ENCODE assay signal across 23 cellular contexts in the genomic region with DNA sequence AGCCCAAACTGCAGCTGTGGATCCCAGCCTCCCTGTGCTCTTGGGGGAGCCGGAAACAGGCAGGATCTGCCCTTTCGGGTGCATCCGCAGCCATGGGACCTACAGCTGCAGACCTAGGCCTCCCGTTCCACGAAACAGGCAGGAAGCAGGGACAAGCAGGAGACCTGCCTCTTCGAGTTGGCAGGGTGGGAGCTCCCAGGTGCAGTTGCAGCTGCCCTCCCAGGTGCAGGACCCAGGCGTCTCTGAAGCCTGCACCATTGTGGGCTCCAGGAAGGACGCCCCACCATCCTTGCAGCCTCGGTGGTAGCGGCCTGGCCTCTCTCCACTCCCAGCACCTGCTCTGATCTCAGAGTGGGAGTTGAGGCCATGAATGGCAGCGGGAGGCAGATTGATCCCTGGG.
"Had no signal": no experiment of that assay in that cellular context is flagged by ENCODE, and none has a peak within 500 bp of the region (broad histone marks: within the 10 kb centered on the region; RNA-seq: fewer than 3 reads in every experiment).

No MANE protein-coding gene starts in this region.

- H3K27me3 ChIP-seq: adrenal gland, body of pancreas, breast epithelium, SJSA1 had no signal

- H3K36me3 ChIP-seq: adrenal gland, breast epithelium, SJSA1 had no signal

- DNase-seq: activated CD4-positive, alpha-beta T cell treated with anti-CD3 and anti-CD28 coated beads for 36 hours; activated CD4-positive, alpha-beta T cell treated with anti-CD3 and anti-CD28 coated beads, Interleukin-2, amount 10 ng/mL, durations not matched to agents 7 days and 5 days; activated CD4-positive, alpha-beta T cell treated with anti-CD3 and anti-CD28 coated beads, Interleukin-2, amount 50 U/mL, for 48 hours; activated CD8-positive, alpha-beta memory T cell treated with anti-CD3 and anti-CD28 coated beads, Interleukin-2, amount 50 U/mL, for 4 hours; activated gamma-delta T cell treated with Interleukin-2 at 50 U/mL for 16 hours; activated naive CD4-positive, alpha-beta T cell treated with anti-CD3 and anti-CD28 coated beads for 36 hours; activated T-cell treated with anti-CD3 and anti-CD28 coated beads for 4 hours; activated T-cell treated with anti-CD3 and anti-CD28 coated beads, Interleukin-2, amount 50 U/mL, for 4 hours; adrenal gland; body of pancreas; NCI-H1105; NCI-H1436; NCI-H1694; NCI-H2029; NCI-H345; NCI-H524 treated with DMSO at 0.1 percent for 48 hours; NK-92 treated with Interleukin-12 subunit alpha and Interleukin-12 subunit beta, amount 100 ng/mL, for 24 hours; PC-9; SHP77 treated with DMSO at 0.1 percent for 48 hours; SK-N-SH had no signal

- H3K27ac ChIP-seq: adrenal gland, body of pancreas, breast epithelium, PC-9, SJSA1 had no signal

- H3K4me3 ChIP-seq: adrenal gland, body of pancreas, breast epithelium, K562, PC-9, SJSA1 had no signal

- H3K4me1 ChIP-seq: adrenal gland, body of pancreas, breast epithelium, SJSA1 had no signal

- H3K9ac ChIP-seq: SK-N-SH had no signal

- H3K9me3 ChIP-seq: body of pancreas, SJSA1, SK-N-SH had no signal
